ENCODE assay signal across 10 cellular contexts in the genomic region with DNA sequence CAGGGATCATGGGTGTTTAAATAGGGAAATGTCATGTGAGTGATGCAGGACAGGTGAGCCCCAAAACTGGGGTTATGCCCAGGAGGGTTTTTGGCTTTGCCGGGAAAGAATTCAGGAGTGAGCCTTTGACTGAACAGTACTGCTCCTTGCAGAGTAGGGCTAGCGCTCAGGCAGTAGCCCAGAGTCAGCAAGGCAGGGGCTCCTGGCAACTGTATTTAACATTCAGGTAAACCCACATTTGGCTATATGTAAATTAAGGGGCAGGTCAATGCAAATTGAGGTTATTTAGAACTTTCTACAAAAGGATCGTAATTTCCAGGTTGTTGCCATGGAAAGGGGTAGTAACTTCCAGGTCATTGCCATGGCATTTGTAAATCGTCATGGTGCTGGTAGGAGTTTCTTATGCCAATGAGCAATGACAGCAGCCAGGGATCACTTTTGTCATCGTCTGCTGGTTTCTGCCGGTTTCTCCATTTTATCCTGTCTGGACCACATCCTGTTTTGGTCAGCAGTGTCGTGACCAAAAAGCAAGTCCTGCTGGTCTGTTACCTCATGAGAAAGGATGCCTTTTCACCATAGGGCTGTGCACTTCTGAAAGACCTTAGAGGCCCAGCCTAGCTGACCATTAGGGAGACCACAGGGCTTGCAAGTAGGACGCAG. TPM values are rescaled to one million over a fixed set of nuclear protein-coding genes. Genes with fewer than 3 reads are reported as not detected.
DNase-seq lines count a peak whose midpoint lies in the region; ATAC-seq, FAIRE-seq and TF ChIP-seq lines count a peak whose summit lies in the region.
"Had no signal": no experiment of that assay in that cellular context is flagged by ENCODE, and none has a peak within 500 bp of the region (broad histone marks: within the 10 kb centered on the region; RNA-seq: fewer than 3 reads in every experiment).

No MANE protein-coding gene starts in this region.

- H3K36me3 ChIP-seq in liver (ENCODE audit: control insufficient read depth in 4 of 4, insufficient read depth in 3 of 4, low read depth in 1 of 4, low read length in 3 of 4), result peaks cover 1 to 57% (median 34%) of the 10 kb centered on the region in 4 donors
- peaks cover 6 to 44% of the 10 kb centered on the region in 2 experiments; a peak in 4 of 5 replicates for H3K36me3 ChIP-seq in HepG2 (replicated peaks in 1 of 2; ENCODE audit: control insufficient read depth in 1 of 2, insufficient read depth in 2 of 2, low read length in 2 of 2)
- H3K36me3 ChIP-seq in upper lobe of left lung, result peaks cover 0 to 47% (median 14%) of the 10 kb centered on the region in 4 donors
- peaks cover 4% of the 10 kb centered on the region for H3K36me3 ChIP-seq in H7 (replicated peaks; ENCODE audit: control insufficient read depth, insufficient read depth, low read length)

- BruUV-seq in HepG2 (replicated peaks; lab: Mats Ljungman, UMichigan), result no TSS peak

- TF ChIP-seq RAD21 in liver (IDR thresholded peaks at IDR 0.05) (no peak), HepG2 (CRISPR knock-in tag; IDR thresholded peaks at IDR 0.05) (no peak)

- no peak overlapping the region for H3K4me2 ChIP-seq in HepG2 (ENCODE audit: low read depth, low read length)

- H3K4me1 ChIP-seq in liver (ENCODE audit: control insufficient read depth in 4 of 4, insufficient read depth in 4 of 4, low read length in 3 of 4) (peaks cover 4 to 19% (median 16%) of the 10 kb centered on the region in 4 donors), HepG2 (ENCODE audit: insufficient read depth, low read length) (peaks cover 29% of the 10 kb centered on the region), upper lobe of left lung (peaks cover 0 to 3% (median 0%) of the 10 kb centered on the region in 4 donors)

- H3K9ac ChIP-seq in liver (ENCODE audit: low read depth in 1 of 2, low read length in 2 of 2) (no peak overlapping the region), HepG2 (ENCODE audit: insufficient read depth, low read depth, low read length) (no peak overlapping the region)

- peaks cover 8% of the 10 kb centered on the region for H3K79me2 ChIP-seq in HepG2 (ENCODE audit: insufficient read depth, low read length)

- H3K4me3 ChIP-seq in liver (ENCODE audit: low read depth in 1 of 3, low read length in 3 of 3) (no peak overlapping the region), HepG2 (replicated peaks in 1 of 3; ENCODE audit: insufficient read depth in 1 of 3, low read depth in 2 of 3, low read length in 3 of 3) (no peak overlapping the region), fibroblast of mammary gland (ENCODE audit: control insufficient read depth, low read depth, low read length) (no peak overlapping the region), upper lobe of left lung (no peak overlapping the region), H7 (ENCODE audit: insufficient read depth, low read depth, low read length) (no peak overlapping the region)
- H3K4me3 ChIP-seq: thoracic aorta had no signal

- H2AFZ ChIP-seq in HepG2 (ENCODE audit: low read length), result no peak overlapping the region

- ATAC-seq in HepG2 (no peak), upper lobe of left lung (ENCODE audit: low FRiP score in 2 of 2) (peak; percentile 40 to 53)

- TF ChIP-seq EP300 in HepG2 (IDR thresholded peaks at IDR 0.05; ENCODE audit: low read depth in 2 of 2, low read length in 2 of 2) (no peak), HepG2 (CRISPR knock-in tag; IDR thresholded peaks at IDR 0.05; ENCODE audit: borderline replicate concordance) (no peak), upper lobe of left lung (IDR thresholded peaks at IDR 0.05) (no peak)

- DNase-seq in HepG2 (ENCODE audit: low spot score) (no peak), T-helper 9 cell (peak; percentile 32), fibroblast of mammary gland (ENCODE audit: low read depth) (peak; percentile 33), upper lobe of left lung (peak in 1 of 2 donors; percentile 55), cerebellar cortex (ENCODE audit: low spot score) (no peak), H7 (no peak), DMS53 (lab: John Stamatoyannopoulos, UW) (no peak)
- DNase-seq: NCI-H187 treated with DMSO at 0.1 percent for 48 hours had no signal

- H3K9me3 ChIP-seq in liver (ENCODE audit: control insufficient read depth in 4 of 4, low read length in 3 of 4), result peaks cover 0 to 4% (median 0%) of the 10 kb centered on the region in 4 donors
- H3K9me3 ChIP-seq in HepG2 (ENCODE audit: low read length), result peaks cover 23% of the 10 kb centered on the region
- peaks cover 15 to 25% (median 21%) of the 10 kb centered on the region in 4 donors for H3K9me3 ChIP-seq in upper lobe of left lung

- TF ChIP-seq CTCF in liver (IDR thresholded peaks at IDR 0.05; ENCODE audit: low read depth, low read length, missing input control) (no peak), HepG2 (CRISPR knock-in tag; IDR thresholded peaks at IDR 0.05) (no peak), fibroblast of mammary gland (conservative IDR thresholded peaks at IDR 0.05; ENCODE audit: control insufficient read depth, insufficient read depth, low read depth, low read length) (no peak), upper lobe of left lung (IDR thresholded peaks at IDR 0.05) (no peak)

- no peaks in the 10 kb centered on the region for H4K20me1 ChIP-seq in HepG2 (ENCODE audit: insufficient read depth, low read length)

- intact Hi-C loops in HepG2 (cut with micrococcal nuclease; ENCODE audit: unreplicated experiment), result no loop called here

- 73% methylated on average over 8 of the region's 8 CpGs for WGBS in liver
- WGBS in HepG2 (ENCODE audit: low lambda C conversion rate), result 98% methylated on average over 8 of the region's 8 CpGs
- 72 to 80% methylated on average over 8 of the region's 8 CpGs for WGBS in upper lobe of left lung, 2 donors

- TF ChIP-seq POLR2A in HepG2 (IDR thresholded peaks at IDR 0.05; ENCODE audit: insufficient read depth in 1 of 2, low read depth in 2 of 2, low read length in 2 of 2), result no peak
- peak in 1 of 4 donors; percentile 24 for TF ChIP-seq POLR2A in upper lobe of left lung (IDR thresholded peaks at IDR 0.05)

- POLR2A ChIA-PET in HepG2 (lab: Yijun Ruan, JAX), result no interaction called here

- FAIRE-seq in HepG2 (lab: Jason Lieb, UNC), result no peak

- H3K27ac ChIP-seq in liver (ENCODE audit: low read depth in 1 of 2, low read length in 2 of 2) (peak overlapping the region; percentile 1 to 38), HepG2 (ENCODE audit: extremely low read length, insufficient read depth, low read length) (no peak overlapping the region), upper lobe of left lung (no peak overlapping the region)
- H3K27ac ChIP-seq: thoracic aorta had no signal

- H3K27me3 ChIP-seq in liver (ENCODE audit: control insufficient read depth in 4 of 4, insufficient read depth in 4 of 4, low read length in 3 of 4) (no peaks in the 10 kb centered on the region), HepG2 (ENCODE audit: control insufficient read depth in 1 of 2, insufficient read depth in 2 of 2, low read length in 2 of 2) (no peaks in the 10 kb centered on the region), upper lobe of left lung (no peaks in the 10 kb centered on the region), H7 (ENCODE audit: control insufficient read depth, insufficient read depth, low read length) (no peaks in the 10 kb centered on the region)

- in situ Hi-C loops in HepG2 (cut with HindIII; ENCODE audit: extremely low pct_ligation_motif_present, low pct_unique_long_range_greater_than_20kb), result no loop called here

- CTCF ChIA-PET in HepG2 (lab: Yijun Ruan, JAX; ENCODE audit: low intra/inter-chr PET ratio, low total read pairs), result no interaction called here

TF ChIP-seq in liver, 16 proteins besides CTCF, POLR2A, EP300 and RAD21 (continues in another document):
- TF ChIP-seq, protein P1, sequence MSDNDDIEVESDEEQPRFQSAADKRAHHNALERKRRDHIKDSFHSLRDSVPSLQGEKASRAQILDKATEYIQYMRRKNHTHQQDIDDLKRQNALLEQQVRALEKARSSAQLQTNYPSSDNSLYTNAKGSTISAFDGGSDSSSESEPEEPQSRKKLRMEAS (IDR thresholded peaks at IDR 0.05), result no peak

TF ChIP-seq in HepG2, 621 proteins besides CTCF, POLR2A, EP300 and RAD21 (continues in another document):
- TF ChIP-seq ZNF124 (CRISPR knock-in tag; IDR thresholded peaks at IDR 0.05) (no peak), ZNF652 (CRISPR knock-in tag; IDR thresholded peaks at IDR 0.05; ENCODE audit: borderline replicate concordance, low read depth) (no peak)

RNA-seq across cellular contexts. Expression of a gene that starts 24.3 kb away (rescaled TPM):
- total RNA-seq in liver (100 to 1,000 TPM in 1 of 2 donors, 10 to 100 TPM in 1; 40.9 to 140 TPM), HepG2 (2016; rRNA removed; fragmentation: Illumina TruSeq; extraction: Trizol) (37.0 and 52.4 TPM in 2 replicates), upper lobe of left lung (10 to 100 TPM; 15.0 to 60.8 (median 33.8) TPM)
- polyA plus RNA-seq in liver (100 to 1,000 TPM; 175 to 338 TPM), HepG2 (2011; rRNA removed) (48.7 and 49.7 TPM in 2 replicates)
- total RNA-seq in HepG2 (2016; cell fraction: cytosol; rRNA removed; fragmentation: Illumina TruSeq; extraction: Trizol; ENCODE audit: low read depth), result 27.5 and 32.2 TPM in 2 replicates
- total RNA-seq in HepG2 (2016; cell fraction: insoluble cytoplasmic fraction; rRNA removed; fragmentation: Illumina TruSeq; extraction: Trizol), result 35.9 and 52.4 TPM in 2 replicates
- 35.1 and 35.8 TPM in 2 replicates for total RNA-seq in HepG2 (2016; cell fraction: membrane; rRNA removed; fragmentation: Illumina TruSeq; extraction: Trizol)
- 20.8 and 21.2 TPM in 2 replicates for total RNA-seq in HepG2 (2016; cell fraction: nucleus; rRNA removed; fragmentation: Illumina TruSeq; extraction: Trizol)
- 51.7 and 69.8 TPM in 2 replicates for polyA plus RNA-seq in HepG2 (2011; cell fraction: cytosol; rRNA removed)
- 17.3 and 18.6 TPM in 2 replicates for polyA plus RNA-seq in HepG2 (2011; cell fraction: nucleus; rRNA removed)
- polyA plus RNA-seq in HepG2 (2012), result 54.3 and 54.5 TPM in 2 replicates
- 37.9 and 57.9 TPM in 2 replicates for polyA plus RNA-seq in HepG2 (2016; cell fraction: cytosol; fragmentation: Illumina TruSeq; extraction: Trizol; ENCODE audit: low read depth)
- polyA plus RNA-seq in HepG2 (2016; cell fraction: insoluble cytoplasmic fraction; fragmentation: Illumina TruSeq; extraction: Trizol; ENCODE audit: low read depth), result 97.4 and 99.9 TPM in 2 replicates
- 50.6 and 54.6 TPM in 2 replicates for polyA plus RNA-seq in HepG2 (2016; cell fraction: membrane; fragmentation: Illumina TruSeq; extraction: Trizol; ENCODE audit: low read depth)
- 42.9 and 44.8 TPM in 2 replicates for polyA plus RNA-seq in HepG2 (2016; cell fraction: nucleus; fragmentation: Illumina TruSeq; extraction: Trizol; ENCODE audit: insufficient read depth, low read depth)
- polyA minus RNA-seq in HepG2 (2011; rRNA and poly(A)+ RNA removed; ENCODE audit: low replicate concordance), result 7.5 and 10.8 TPM in 2 replicates
- 17.3 and 20.8 TPM in 2 replicates for polyA minus RNA-seq in HepG2 (2011; cell fraction: cytosol; rRNA and poly(A)+ RNA removed)
- 30.0 and 33.6 TPM in 2 replicates for polyA minus RNA-seq in HepG2 (2011; cell fraction: nucleus; rRNA and poly(A)+ RNA removed)
- 11.5 and 13.9 TPM in 2 replicates for total RNA-seq in H7 (2014; rRNA removed; shearing (Covaris generic))

Comparison
In these comparisons a context has a peak if more than half of its experiments do, and no peak if none do; other contexts are left out.
1. H3K27ac ChIP-seq: peak in liver (2 of 2); none in HepG2 (single experiment) and upper lobe of left lung (0 of 4).
2. DNase-seq: peak in T-helper 9 cell (single experiment) and fibroblast of mammary gland (single experiment); none in HepG2 (single experiment), cerebellar cortex (single experiment), H7 (single experiment) and DMS53 (single experiment).